17 cellular contexts compared by ENCODE assay signal in genomic region chr10:114623155-114623554, GRCh38. TPM values are rescaled to one million over a fixed set of nuclear protein-coding genes. Genes with fewer than 3 reads are reported as not detected.
DNase-seq lines count a peak whose midpoint lies in the region; ATAC-seq and TF ChIP-seq lines count a peak whose summit lies in the region.
"Had no signal": no experiment of that assay in that cellular context is flagged by ENCODE, and none has a peak within 500 bp of the region (broad histone marks: within the 10 kb centered on the region; RNA-seq: fewer than 3 reads in every experiment).

No MANE protein-coding gene starts in this region.

- POLR2A ChIA-PET in HCT116 (lab: Charles Lee): no interaction called here
- POLR2A ChIA-PET in WTC11 (lab: Charles Lee): no interaction called here

- intact Hi-C loops in HCT116 (cut with micrococcal nuclease): no loop called here

- H3K27ac ChIP-seq in HCT116 (ENCODE audit: low read depth, low read length) (peak overlapping the region; percentile 53; the same call in 1 of the 2 replicates), iPS-20b (ENCODE audit: low read length) (no peak overlapping the region), tibial nerve (peak overlapping the region in 2 of 4 donors; percentile 61 to 70)
- H3K27ac ChIP-seq: neural progenitor cell had no signal

- H3K4me1 Mint-ChIP-seq in WTC11: peaks cover 26% of the 10 kb centered on the region
- H3K4me1 Mint-ChIP-seq: activated naive CD4-positive, alpha-beta T cell treated with anti-CD3 and anti-CD28 coated beads, Interleukin-2, amount 50 U/mL, for 24 hours had no signal

- H3K27me3 ChIP-seq in HCT116 (ENCODE audit: insufficient read depth, low read length) (no peaks in the 10 kb centered on the region), iPS-20b (ENCODE audit: insufficient read depth, low read length) (no peaks in the 10 kb centered on the region), skeletal muscle satellite cell (ENCODE audit: control insufficient read depth, insufficient read depth, low read length) (peaks cover 17% of the 10 kb centered on the region), tibial nerve (no peaks in the 10 kb centered on the region)
- H3K27me3 ChIP-seq: neural progenitor cell had no signal

- no peaks in the 10 kb centered on the region; the same call in 1 of the 2 replicates for H3K27me3 Mint-ChIP-seq in WTC11 (ENCODE audit: low read depth)
- H3K27me3 Mint-ChIP-seq: activated naive CD4-positive, alpha-beta T cell treated with anti-CD3 and anti-CD28 coated beads, Interleukin-2, amount 50 U/mL, for 24 hours had no signal

- DNase-seq in HCT116 (ENCODE audit: low read depth, low spot score) (no peak), WTC11 (ENCODE audit: low spot score) (no peak), A172 (ENCODE audit: low spot score) (no peak), tibial nerve (ENCODE audit: low spot score in 2 of 2) (no peak), GM13977 (ENCODE audit: low spot score) (no peak)
- DNase-seq: activated CD4-positive, CD25-positive, alpha-beta regulatory T cell treated with anti-CD3 and anti-CD28 coated beads, Interleukin-2, amount 50 U/mL, for 72 hours; activated CD8-positive, alpha-beta memory T cell treated with anti-CD3 and anti-CD28 coated beads, Interleukin-2, amount 50 U/mL, for 4 hours; left cardiac atrium; NCI-H510A; stimulated activated naive CD8-positive, alpha-beta T cell treated with anti-CD3 and anti-CD28 coated beads, Interleukin-15, Interleukin-2, amounts not matched to agents 100 U/mL and 50 U/mL, for 24 hours had no signal

- no peaks in the 10 kb centered on the region for H3K9me2 ChIP-seq in HCT116 (ENCODE audit: insufficient read depth)

- no peaks in the 10 kb centered on the region for H4K20me1 ChIP-seq in HCT116 (ENCODE audit: insufficient read depth)

- TF ChIP-seq CTCF in HCT116 (IDR thresholded peaks at IDR 0.05 in 2 of 3, conservative IDR thresholded peaks at IDR 0.05 in 1 of 3; ENCODE audit: borderline replicate concordance in 1 of 3, insufficient read depth in 1 of 3, low read depth in 2 of 3, low read length in 2 of 3) (no peak), WTC11 (IDR thresholded peaks at IDR 0.05) (no peak), tibial nerve (IDR thresholded peaks at IDR 0.05) (no peak), GM13977 (IDR thresholded peaks at IDR 0.05; ENCODE audit: extremely low read depth, insufficient read depth, missing control alignments) (no peak)

- H3K79me2 ChIP-seq in HCT116 (ENCODE audit: insufficient read depth, low read length): no peaks in the 10 kb centered on the region

- RAD21 ChIA-PET in HCT116 (lab: Charles Lee; ENCODE audit: low non-redundant PET in 1 of 2, low total read pairs in 2 of 2, uncharacterized antibody in 2 of 2, unreplicated experiment in 2 of 2): no interaction called here

- H3K27ac Mint-ChIP-seq in WTC11: peak overlapping the region; percentile 86
- H3K27ac Mint-ChIP-seq: activated naive CD4-positive, alpha-beta T cell treated with anti-CD3 and anti-CD28 coated beads, Interleukin-2, amount 50 U/mL, for 24 hours; neural progenitor cell had no signal

- in situ Hi-C loops in GM13977 (cut with MboI; ENCODE audit: low pct_unique_long_range_greater_than_20kb, low sequenced_read_pairs, unreplicated experiment): no loop called here

- H3K9me3 Mint-ChIP-seq in WTC11: peaks cover 30% of the 10 kb centered on the region

- no peak overlapping the region for H3K4me3 ChIP-seq in HCT116 (replicated peaks in 1 of 2; ENCODE audit: low read depth in 1 of 2, low read length in 2 of 2)
- H3K4me3 ChIP-seq in iPS-20b (ENCODE audit: low read length): peak overlapping the region; percentile 12; the same call in 1 of the 2 replicates
- no peak overlapping the region for H3K4me3 ChIP-seq in skeletal muscle satellite cell (ENCODE audit: low read length)
- H3K4me3 ChIP-seq in tibial nerve: no peak overlapping the region
- H3K4me3 ChIP-seq: HAP-1, neural progenitor cell had no signal

- H3K36me3 ChIP-seq in HCT116 (ENCODE audit: control insufficient read depth in 1 of 2, insufficient read depth in 2 of 2, low read length in 2 of 2) (no peaks in the 10 kb centered on the region), iPS-20b (ENCODE audit: insufficient read depth, low read depth, low read length) (no peaks in the 10 kb centered on the region), skeletal muscle satellite cell (ENCODE audit: insufficient read depth, low read length) (no peaks in the 10 kb centered on the region), tibial nerve (no peaks in the 10 kb centered on the region)
- H3K36me3 ChIP-seq: HAP-1, neural progenitor cell had no signal

- no peak overlapping the region for H2AFZ ChIP-seq in HCT116 (ENCODE audit: low read depth, low read length, poor library complexity, severe bottlenecking)
- H2AFZ ChIP-seq: neural progenitor cell had no signal

- H3K36me3 Mint-ChIP-seq in WTC11: peaks cover 13% of the 10 kb centered on the region
- H3K36me3 Mint-ChIP-seq: activated naive CD4-positive, alpha-beta T cell treated with anti-CD3 and anti-CD28 coated beads, Interleukin-2, amount 50 U/mL, for 24 hours had no signal

- H3K9me3 ChIP-seq in HCT116 (ENCODE audit: control insufficient read depth in 1 of 2, insufficient read depth in 1 of 2, low read depth in 1 of 2, low read length in 2 of 2) (no peaks in the 10 kb centered on the region), iPS-20b (ENCODE audit: insufficient read depth, low read depth, low read length) (no peaks in the 10 kb centered on the region), skeletal muscle satellite cell (replicated peaks; ENCODE audit: low read length) (no peaks in the 10 kb centered on the region), tibial nerve (peaks cover 0 to 14% (median 0%) of the 10 kb centered on the region in 4 donors)
- H3K9me3 ChIP-seq: HAP-1 had no signal

- ATAC-seq in HCT116 (no peak), WTC11 (no peak), GM19452 (IDR thresholded peaks at IDR 0.05; ENCODE audit: unreplicated experiment) (no peak)
- ATAC-seq: stimulated activated naive CD8-positive, alpha-beta T cell treated with anti-CD3 and anti-CD28 coated beads, Interleukin-15, Interleukin-2, amounts not matched to agents 100 U/mL and 50 U/mL, for 24 hours had no signal

- no peak for TF ChIP-seq EP300 in tibial nerve (IDR thresholded peaks at IDR 0.05)

- H3K4me2 ChIP-seq in HCT116 (ENCODE audit: low read length) (peak overlapping the region; percentile 71), skeletal muscle satellite cell (ENCODE audit: low read length) (peak overlapping the region; percentile 22)
- H3K4me2 ChIP-seq: neural progenitor cell had no signal

- CTCF ChIA-PET in HCT116 (lab: Charles Lee): no interaction called here
- CTCF ChIA-PET in WTC11 (lab: Charles Lee): interaction anchor here (0.8 kb wide), 1 partner anchor 9 kb away, joined by 3 read pairs; no protein-coding TSS in a partner anchor

- TF ChIP-seq POLR2A in HCT116 (IDR thresholded peaks at IDR 0.05; ENCODE audit: borderline replicate concordance, extremely low read depth, insufficient read depth, insufficient read length) (no peak), tibial nerve (IDR thresholded peaks at IDR 0.05) (no peak)

- H3K9ac ChIP-seq in HCT116 (ENCODE audit: low read length): no peak overlapping the region
- no peak overlapping the region; the same call in 1 of the 2 replicates for H3K9ac ChIP-seq in iPS-20b (ENCODE audit: low read depth, low read length)
- no peak overlapping the region for H3K9ac ChIP-seq in skeletal muscle satellite cell (ENCODE audit: low read depth, low read length)
- H3K9ac ChIP-seq: neural progenitor cell had no signal

- no TSS peak for BruUV-seq in HCT116 (replicated peaks; lab: Mats Ljungman, UMichigan)

- no peak overlapping the region for H3K4me3 Mint-ChIP-seq in WTC11
- H3K4me3 Mint-ChIP-seq: activated naive CD4-positive, alpha-beta T cell treated with anti-CD3 and anti-CD28 coated beads, Interleukin-2, amount 50 U/mL, for 24 hours; neural progenitor cell; T-helper 1 cell treated with Interleukin-12 subunit alpha and Interleukin-12 subunit beta and Interleukin-4 antibody, amounts not matched to agents 30 μg/mL and 1 μg/mL, for 36 hours had no signal

- no peak for TF ChIP-seq RAD21 in HCT116 (IDR thresholded peaks at IDR 0.05; ENCODE audit: low read depth)

- peaks cover 39 to 47% of the 10 kb centered on the region in 2 experiments for H3K4me1 ChIP-seq in HCT116 (ENCODE audit: control insufficient read depth in 1 of 2, insufficient read depth in 2 of 2, low read length in 2 of 2)
- H3K4me1 ChIP-seq in iPS-20b (ENCODE audit: insufficient read depth, low read length): peaks cover 27% of the 10 kb centered on the region
- peaks cover 26% of the 10 kb centered on the region for H3K4me1 ChIP-seq in skeletal muscle satellite cell (ENCODE audit: control insufficient read depth, insufficient read depth, low read length)
- H3K4me1 ChIP-seq in tibial nerve: peaks cover 0 to 37% (median 8%) of the 10 kb centered on the region in 4 donors
- H3K4me1 ChIP-seq: neural progenitor cell had no signal

- WGBS in tibial nerve, 2 donors: 90 to 92% methylated on average over 2 of the region's 2 CpGs

TF ChIP-seq in HCT116, 20 proteins besides CTCF, POLR2A, EP300 and RAD21 (continues in another document):
- no peak for TF ChIP-seq CBX3 (IDR thresholded peaks at IDR 0.05; ENCODE audit: low read depth)
- no peak for TF ChIP-seq CEBPB (IDR thresholded peaks at IDR 0.05; ENCODE audit: low read depth)

TF ChIP-seq in WTC11, 78 proteins besides CTCF, POLR2A, EP300 and RAD21 (continues in another document):
- TF ChIP-seq IRF1 (CRISPR knock-in tag; IDR thresholded peaks at IDR 0.05) (no peak), NR2C2 (CRISPR knock-in tag; IDR thresholded peaks at IDR 0.05) (no peak), ZNF416 (CRISPR knock-in tag; IDR thresholded peaks at IDR 0.05) (no peak), CDX4 (CRISPR knock-in tag; IDR thresholded peaks at IDR 0.05; ENCODE audit: borderline replicate concordance) (no peak)

RNA-seq across cellular contexts. Expression of gene ABLIM1, which starts 34.9 kb away (rescaled TPM):
- total RNA-seq in HCT116 (2021; ENCODE audit: unreplicated experiment): 96.2 TPM
- 35.7 and 41.2 TPM in 2 replicates for polyA plus RNA-seq in HCT116 (2012)
- total RNA-seq in WTC11 (2021): 54.9 to 62.1 TPM (median 57.2 TPM) in 3 replicates
- 0.76 and 2.0 TPM in 2 replicates for total RNA-seq in skeletal muscle satellite cell (2012; rRNA removed)
- 1.8 and 2.3 TPM in 2 replicates for total RNA-seq in A172 (2014; rRNA removed; shearing (Covaris generic))
- total RNA-seq in tibial nerve: 100 to 1,000 TPM; 152 to 373 (median 209) TPM

Comparison
In these comparisons a context has a peak if more than half of its experiments do, and no peak if none do; other contexts are left out.
1. RNA of gene ABLIM1, which starts 34.9 kb away (total RNA-seq): 152 to 373 TPM in tibial nerve, 96.2 TPM in HCT116 (single experiment) and 54.9 to 62.1 TPM in WTC11; 1.8 to 2.3 TPM in A172; every median in the first group is over 10 times any median in the second.